8 cellular contexts compared by ENCODE assay signal in the genomic region with DNA sequence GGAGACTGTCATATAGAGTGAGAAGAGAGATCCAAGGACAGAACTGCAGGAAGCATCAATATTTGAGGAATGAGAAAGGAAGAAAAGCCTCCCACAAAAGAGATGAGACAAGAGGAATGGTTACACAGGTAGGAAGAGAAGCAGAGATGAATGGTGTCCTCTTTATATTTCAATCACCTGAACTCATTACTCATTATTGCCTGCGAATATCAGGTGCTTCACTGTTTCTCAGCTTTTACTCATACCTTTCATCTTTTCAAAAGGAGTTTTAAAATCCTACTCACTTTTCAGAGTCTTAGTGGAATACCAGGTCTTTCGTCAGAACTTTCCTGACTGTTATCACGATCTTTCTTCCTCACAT. TPM values are rescaled to one million over a fixed set of nuclear protein-coding genes. Genes with fewer than 3 reads are reported as not detected.
DNase-seq lines count a peak whose midpoint lies in the region; ATAC-seq and TF ChIP-seq lines count a peak whose summit lies in the region.

No MANE protein-coding gene starts in this region.

- H3K36me3 ChIP-seq in CD4-positive, alpha-beta memory T cell (ENCODE audit: insufficient read depth, low read length), result no peaks in the 10 kb centered on the region
- H3K36me3 ChIP-seq in Panc1 (ENCODE audit: control insufficient read depth, insufficient read depth, low read length) (no peaks in the 10 kb centered on the region), iPS DF 6.9 (ENCODE audit: control insufficient read depth, insufficient read depth, low read length) (no peaks in the 10 kb centered on the region), thymus (ENCODE audit: control insufficient read depth, insufficient read depth) (no peaks in the 10 kb centered on the region)

- CTCF ChIA-PET in CD4-positive, alpha-beta memory T cell (lab: Charles Lee; ENCODE audit: partially characterized antibody), result interaction anchor here (1.1 to 2.6 kb wide), 3 partner anchors 10 to 16 kb away, joined by 4 to 13 read pairs (median 6); partner anchors contain the start of gene SEC24D
- CTCF ChIA-PET in Panc1 (lab: Charles Lee), result no interaction called here

- H3K36me3 Mint-ChIP-seq in CD4-positive, alpha-beta memory T cell, result peaks cover 10 to 12% of the 10 kb centered on the region in 2 donors

- peaks cover 18% of the 10 kb centered on the region for H3K4me1 ChIP-seq in CD4-positive, alpha-beta memory T cell (ENCODE audit: insufficient read depth, low read length)
- H3K4me1 ChIP-seq in Panc1 (ENCODE audit: control insufficient read depth, insufficient read depth, low read length) (no peaks in the 10 kb centered on the region), iPS DF 6.9 (ENCODE audit: control insufficient read depth, insufficient read depth, low read length) (no peaks in the 10 kb centered on the region), thymus (ENCODE audit: control insufficient read depth, insufficient read depth, low read length) (no peaks in the 10 kb centered on the region)

- peak; percentile 21 for ATAC-seq in GM21717 (IDR thresholded peaks at IDR 0.05; ENCODE audit: unreplicated experiment)
- no peak for ATAC-seq in Panc1

- in situ Hi-C loops in Panc1 (cut with HindIII; ENCODE audit: low pct_unique_long_range_greater_than_20kb, low sequenced_read_pairs), result no loop called here
- in situ Hi-C loops in GM13976 (cut with MboI; ENCODE audit: low sequenced_read_pairs, unreplicated experiment), result no loop called here

- DNase-seq in CD4-positive, alpha-beta memory T cell, result peak in 1 of 5 donors; percentile 2
- DNase-seq in Panc1 (ENCODE audit: low read depth, low spot score) (no peak), iPS DF 6.9 (ENCODE audit: low read depth, low spot score) (no peak), NCI-H2081 treated with DMSO at 0.1 percent for 48 hours (lab: John Stamatoyannopoulos, UW) (no peak), GM13976 (ENCODE audit: low spot score) (no peak)
- DNase-seq in stimulated activated CD4-positive, alpha-beta T cell treated with anti-CD3 and anti-CD28 coated beads, Interleukin-4, amount 100 ng/mL, for 24 hours, result no peak

- peak overlapping the region; percentile 75 for H3K27ac ChIP-seq in CD4-positive, alpha-beta memory T cell (ENCODE audit: low read depth, low read length)
- H3K27ac ChIP-seq in Panc1 (ENCODE audit: low read length), result no peak overlapping the region
- H3K27ac ChIP-seq in iPS DF 6.9 (ENCODE audit: low read length), result peak overlapping the region; percentile 99
- H3K27ac ChIP-seq in thymus (ENCODE audit: low read depth), result peak overlapping the region; percentile 22

- H3K27ac Mint-ChIP-seq in CD4-positive, alpha-beta memory T cell, result peak overlapping the region; percentile 83 to 98 (median 96)

- no peaks in the 10 kb centered on the region for H3K9me3 ChIP-seq in CD4-positive, alpha-beta memory T cell (ENCODE audit: control insufficient read depth in 1 of 2, low read length in 2 of 2)
- H3K9me3 ChIP-seq in Panc1 (ENCODE audit: control insufficient read depth, insufficient read depth, low read depth, low read length), result no peaks in the 10 kb centered on the region
- no peaks in the 10 kb centered on the region for H3K9me3 ChIP-seq in iPS DF 6.9 (ENCODE audit: control insufficient read depth, insufficient read depth, low read length)
- H3K9me3 ChIP-seq in thymus (ENCODE audit: control insufficient read depth), result no peaks in the 10 kb centered on the region

- peaks cover 0 to 4% (median 0%) of the 10 kb centered on the region in 8 donors for H3K9me3 Mint-ChIP-seq in CD4-positive, alpha-beta memory T cell

- H3K4me3 ChIP-seq in CD4-positive, alpha-beta memory T cell (ENCODE audit: low read length in 2 of 2), result peak overlapping the region; percentile 63 to 72
- H3K4me3 ChIP-seq in Panc1 (ENCODE audit: low read depth in 2 of 2, low read length in 2 of 2), result peak overlapping the region; percentile 2 to 44
- H3K4me3 ChIP-seq in iPS DF 6.9 (ENCODE audit: low read length), result peak overlapping the region; percentile 61; the same call in 1 of the 2 replicates
- peak overlapping the region; percentile 43 for H3K4me3 ChIP-seq in thymus (ENCODE audit: low read length)

- peaks cover 19 to 34% (median 26%) of the 10 kb centered on the region in 4 donors for H3K4me1 Mint-ChIP-seq in CD4-positive, alpha-beta memory T cell

- TF ChIP-seq CTCF in Panc1 (IDR thresholded peaks at IDR 0.05), result no peak
- TF ChIP-seq CTCF in GM13976 (IDR thresholded peaks at IDR 0.05; ENCODE audit: borderline replicate concordance, control extremely low read depth, extremely low read depth, insufficient read depth, missing control alignments), result no peak

- intact Hi-C loops in CD4-positive, alpha-beta memory T cell (cut with micrococcal nuclease), result loop anchor here (1.0 to 5.0 kb wide), 3 partner anchors 15 to 604 kb away; no protein-coding TSS in a partner anchor
- intact Hi-C loops in Panc1 (cut with micrococcal nuclease; ENCODE audit: unreplicated experiment), result no loop called here

- BruUV-seq in Panc1 (replicated peaks; lab: Mats Ljungman, UMichigan), result no TSS peak

- POLR2A ChIA-PET in CD4-positive, alpha-beta memory T cell (lab: Charles Lee; ENCODE audit: partially characterized antibody), result interaction anchor here (0.7 to 2.6 kb wide), 8 partner anchors 14 to 362 kb away, joined by 3 to 27 read pairs (median 4); partner anchors contain the start of genes METTL14, SEC24D and USP53
- POLR2A ChIA-PET in Panc1 (lab: Charles Lee), result interaction anchor here (0.7 kb wide), 1 partner anchor 101 kb away, joined by 9 read pairs; no protein-coding TSS in a partner anchor

- no CpG with 5 or more reads among the region's 3 CpGs for WGBS in iPS DF 6.9 (ENCODE audit: insufficient coverage, insufficient read length)
- WGBS in thymus, result 67% methylated on average over 3 of the region's 3 CpGs

- H3K27me3 Mint-ChIP-seq in CD4-positive, alpha-beta memory T cell, result peaks cover 2 to 4% of the 10 kb centered on the region in 2 donors

- H3K4me3 Mint-ChIP-seq in CD4-positive, alpha-beta memory T cell, result peak overlapping the region; percentile 94 to 97 (median 96)

- no peaks in the 10 kb centered on the region for H3K27me3 ChIP-seq in CD4-positive, alpha-beta memory T cell (ENCODE audit: insufficient read depth, low read length)
- H3K27me3 ChIP-seq in Panc1 (ENCODE audit: control insufficient read depth, insufficient read depth, low read length) (no peaks in the 10 kb centered on the region), iPS DF 6.9 (ENCODE audit: control insufficient read depth, insufficient read depth, low read length) (no peaks in the 10 kb centered on the region), thymus (ENCODE audit: control insufficient read depth, insufficient read depth) (no peaks in the 10 kb centered on the region)

RNA-seq across cellular contexts. Expression of gene SEC24D, which starts 14.9 kb away (rescaled TPM):
- 10 to 100 TPM; 34.5 to 36.8 TPM for total RNA-seq in CD4-positive, alpha-beta memory T cell
- polyA plus RNA-seq in CD4-positive, alpha-beta memory T cell, result 10 to 100 TPM; 16.1 to 25.9 TPM
- 13.4 TPM for total RNA-seq in Panc1 (2021; ENCODE audit: unreplicated experiment)
- 9.2 TPM for polyA plus RNA-seq in Panc1 (2012; ENCODE audit: insufficient read length)
- polyA plus RNA-seq in thymus, result 20.9 TPM

RNA-seq across cellular contexts. Expression of gene SYNPO2, which starts 37.9 kb away (rescaled TPM):
- total RNA-seq in CD4-positive, alpha-beta memory T cell, result 1 to 10 TPM; 1.3 to 1.4 TPM
- polyA plus RNA-seq in CD4-positive, alpha-beta memory T cell, result under 1 TPM; 0.04 to 0.34 TPM
- 0.28 TPM for total RNA-seq in Panc1 (2021; ENCODE audit: unreplicated experiment)
- polyA plus RNA-seq in Panc1 (2012; ENCODE audit: insufficient read length), result 0.02 TPM
- 31.3 TPM for polyA plus RNA-seq in thymus
